In genomic region chr12:52044284-52044983, GRCh38 we compare ENCODE assay signal across 11 cellular contexts. TPM values are rescaled to one million over a fixed set of nuclear protein-coding genes. Genes with fewer than 3 reads are reported as not detected.
DNase-seq lines count a peak whose midpoint lies in the region; ATAC-seq, FAIRE-seq and TF ChIP-seq lines count a peak whose summit lies in the region.
"Had no signal": no experiment of that assay in that cellular context is flagged by ENCODE, and none has a peak within 500 bp of the region (broad histone marks: within the 10 kb centered on the region; RNA-seq: fewer than 3 reads in every experiment).

No MANE protein-coding gene starts in this region.

- BruUV-seq in mammary epithelial cell (replicated peaks; lab: Mats Ljungman, UMichigan) = no TSS peak

- no peaks in the 10 kb centered on the region for H4K20me1 ChIP-seq in mammary epithelial cell (ENCODE audit: insufficient read depth, low read length)

- intact Hi-C loops in breast epithelium (cut with DNase I; ENCODE audit: low total_unique reads) = no loop called here
- intact Hi-C loops in mammary epithelial cell (cut with micrococcal nuclease) = no loop called here
- intact Hi-C loops in Right ventricle myocardium superior (cut with DNase I) = no loop called here
- intact Hi-C loops in pancreas (cut with DNase I) = no loop called here

- H3K9me3 ChIP-seq in breast epithelium (no peaks in the 10 kb centered on the region), mammary epithelial cell (replicated peaks; ENCODE audit: insufficient read depth, low read length) (no peaks in the 10 kb centered on the region), pancreas (no peaks in the 10 kb centered on the region)

- FAIRE-seq in pancreas (lab: Jason Lieb, UNC) = peak; percentile 29

- H3K27ac ChIP-seq in breast epithelium (peak overlapping the region; percentile 92 to 94), mammary epithelial cell (ENCODE audit: insufficient read depth, low read depth, low read length) (no peak overlapping the region), pancreas (peak overlapping the region; percentile 52 to 84 (median 79))

- CTCF ChIA-PET in mammary epithelial cell (lab: Charles Lee; ENCODE audit: low non-redundant PET) = no interaction called here

- H3K79me2 ChIP-seq in mammary epithelial cell (ENCODE audit: insufficient read depth, low read length) = no peaks in the 10 kb centered on the region

- WGBS in mammary epithelial cell (ENCODE audit: low coverage, missing lambda C conversion rate) = 21% methylated on average over 10 of the region's 18 CpGs
- WGBS in pancreas, 2 donors = 35 to 39% methylated on average over 18 of the region's 18 CpGs

- no peak for TF ChIP-seq POLR2A in breast epithelium (IDR thresholded peaks at IDR 0.05)

- dilution Hi-C loops in mammary epithelial cell (cut with HindIII; ENCODE audit: low sequenced_read_pairs) = no loop called here

- no peak overlapping the region for H3K9ac ChIP-seq in mammary epithelial cell (ENCODE audit: insufficient read depth, low read length)

- no peak overlapping the region for H3K4me2 ChIP-seq in mammary epithelial cell (ENCODE audit: insufficient read depth, low read depth, low read length)

- H2AFZ ChIP-seq in mammary epithelial cell (ENCODE audit: low read depth, low read length) = no peak overlapping the region

- DNase-seq in breast epithelium (ENCODE audit: low spot score in 2 of 2) (peak; percentile 88 to 95), mammary epithelial cell (no peak), Right ventricle myocardium superior (peak; percentile 91), pancreas (peak; percentile 79 to 93 (median 84)), OCI-M1 (lab: John Stamatoyannopoulos, UW) (no peak), glomerular visceral epithelial cell (ENCODE audit: extremely low spot score) (no peak), NCI-H748 treated with DMSO at 0.1 percent for 48 hours (lab: John Stamatoyannopoulos, UW) (no peak), DMS153 treated with DMSO at 0.1 percent for 48 hours (lab: John Stamatoyannopoulos, UW; ENCODE audit: unreplicated experiment) (no peak)
- DNase-seq: ACHN, mesendoderm, NCI-H69 had no signal

- peak overlapping the region; percentile 5 to 46 (median 16) for H3K4me3 ChIP-seq in breast epithelium
- no peak overlapping the region for H3K4me3 ChIP-seq in mammary epithelial cell (replicated peaks in 1 of 3; ENCODE audit: insufficient read depth in 1 of 3, low read depth in 2 of 3, low read length in 3 of 3)
- H3K4me3 ChIP-seq in pancreas = no peak overlapping the region

- in situ Hi-C loops in mammary epithelial cell (cut with MboI; ENCODE audit: low sequenced_read_pairs in 2 of 2) = no loop called here

- H3K4me1 ChIP-seq in breast epithelium = peaks cover 10 to 37% of the 10 kb centered on the region in 2 donors
- H3K4me1 ChIP-seq in mammary epithelial cell (ENCODE audit: insufficient read depth, low read length) = peaks cover 3% of the 10 kb centered on the region
- H3K4me1 ChIP-seq in pancreas = peaks cover 10 to 32% (median 31%) of the 10 kb centered on the region in 3 donors

- H3K27me3 ChIP-seq in breast epithelium = no peaks in the 10 kb centered on the region
- no peaks in the 10 kb centered on the region for H3K27me3 ChIP-seq in mammary epithelial cell (ENCODE audit: insufficient read depth, low read length)
- no peaks in the 10 kb centered on the region for H3K27me3 ChIP-seq in pancreas

- peak; percentile 78 for ATAC-seq in Right ventricle myocardium superior (ENCODE audit: poor library complexity)
- ATAC-seq in pancreas = peak; percentile 69 to 80 (median 76)

- H3K36me3 ChIP-seq in breast epithelium (no peaks in the 10 kb centered on the region), mammary epithelial cell (ENCODE audit: insufficient read depth, low read length) (no peaks in the 10 kb centered on the region), pancreas (no peaks in the 10 kb centered on the region)

- TF ChIP-seq CTCF in breast epithelium (IDR thresholded peaks at IDR 0.05) (no peak), mammary epithelial cell (conservative IDR thresholded peaks at IDR 0.05 in 1 of 2, IDR thresholded peaks at IDR 0.05 in 1 of 2; ENCODE audit: extremely low read depth in 1 of 2, insufficient read depth in 1 of 2, low read depth in 1 of 2, low read length in 2 of 2) (no peak), pancreas (IDR thresholded peaks at IDR 0.05) (no peak)

RNA-seq across cellular contexts. Expression of gene NR4A1, which starts 6.8 kb away (rescaled TPM):
- 100 to 1,000 TPM in 1 of 3 donors, 10 to 100 TPM in 2; 35.7 to 154 (median 66.2) TPM for total RNA-seq in breast epithelium
- total RNA-seq in mammary epithelial cell = 1 to 10 TPM in 1 of 2 donors, under 1 TPM in 1; 0.17 to 2.4 TPM
- 0.44 TPM for polyA plus RNA-seq in mammary epithelial cell
- 1.4 TPM for polyA minus RNA-seq in mammary epithelial cell
- 46.1 TPM for total RNA-seq in Right ventricle myocardium superior
- 10 to 100 TPM; 11.7 to 55.2 (median 22.0) TPM for total RNA-seq in pancreas
- 10 to 100 TPM; 76.4 to 85.4 TPM for polyA plus RNA-seq in pancreas

RNA-seq across cellular contexts. Expression of gene ATG101, which starts 25.3 kb away (rescaled TPM):
- total RNA-seq in breast epithelium = 10 to 100 TPM; 35.0 to 54.2 (median 39.7) TPM
- total RNA-seq in mammary epithelial cell = 10 to 100 TPM; 44.8 to 59.4 TPM
- 90.8 TPM for polyA plus RNA-seq in mammary epithelial cell
- 36.4 TPM for polyA minus RNA-seq in mammary epithelial cell
- 23.5 TPM for total RNA-seq in Right ventricle myocardium superior
- 10 to 100 TPM; 13.6 to 20.4 (median 18.7) TPM for total RNA-seq in pancreas
- polyA plus RNA-seq in pancreas = 10 to 100 TPM; 23.0 to 31.7 TPM

RNA-seq across cellular contexts. Expression of gene SMIM41, which starts 35.1 kb away (rescaled TPM):
- total RNA-seq in breast epithelium (1 to 10 TPM in 1 of 3 donors, not detected in 2; 1.3 TPM), mammary epithelial cell (under 1 TPM in 1 of 2 donors, not detected in 1; 0.17 TPM), Right ventricle myocardium superior (0.35 TPM), pancreas (under 1 TPM in 2 of 6 donors, not detected in 4; 0.09 to 0.20 TPM)
- polyA plus RNA-seq in mammary epithelial cell (not detected), pancreas (under 1 TPM in 1 of 2 donors, not detected in 1; 0.19 TPM)
- not detected for polyA minus RNA-seq in mammary epithelial cell

RNA-seq across cellular contexts. Expression of gene TAMALIN, which starts 37.7 kb away (rescaled TPM):
- total RNA-seq in breast epithelium = 10 to 100 TPM in 2 of 3 donors, 1 to 10 TPM in 1; 8.5 to 27.2 (median 16.0) TPM
- total RNA-seq in mammary epithelial cell = under 1 TPM in 1 of 2 donors, not detected in 1; 0.50 TPM
- 0.10 TPM for polyA plus RNA-seq in mammary epithelial cell
- not detected for polyA minus RNA-seq in mammary epithelial cell
- 19.8 TPM for total RNA-seq in Right ventricle myocardium superior
- 10 to 100 TPM in 3 of 6 donors, 1 to 10 TPM in 3; 7.1 to 18.0 (median 11.0) TPM for total RNA-seq in pancreas
- polyA plus RNA-seq in pancreas = 10 to 100 TPM; 25.4 to 51.6 TPM

Comparison
In these comparisons a context has a peak if more than half of its experiments do, and no peak if none do; other contexts are left out.
1. DNase-seq: peak in breast epithelium (2 of 2), Right ventricle myocardium superior (single experiment) and pancreas (6 of 6); none in mammary epithelial cell (single experiment), OCI-M1 (single experiment), glomerular visceral epithelial cell (single experiment), NCI-H748 treated with DMSO at 0.1 percent for 48 hours (single experiment) and DMS153 treated with DMSO at 0.1 percent for 48 hours (single experiment).
2. H3K4me3 ChIP-seq: peak in breast epithelium (3 of 3); none in mammary epithelial cell (0 of 3) and pancreas (0 of 4).